Comparison of ENCODE assay signal across 14 cellular contexts in the genomic region with DNA sequence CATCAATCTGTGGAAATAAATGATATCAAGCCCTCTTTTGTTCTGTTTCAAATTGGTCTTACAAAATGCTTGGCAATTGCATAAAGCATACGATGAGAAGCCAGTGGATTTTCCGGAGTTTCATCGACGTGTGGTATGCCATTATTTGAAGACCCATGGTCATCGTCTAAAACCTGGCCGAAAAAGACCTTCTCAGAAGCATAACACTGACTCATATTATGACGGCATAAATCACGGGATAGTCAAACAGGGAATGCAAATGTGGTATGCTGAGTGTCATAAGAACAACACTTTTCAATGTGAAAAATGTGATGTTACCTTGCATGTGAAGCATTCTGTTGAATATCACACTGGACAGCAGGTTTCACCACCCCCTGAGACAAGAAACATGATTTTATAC.
"Had no signal": no experiment of that assay in that cellular context is flagged by ENCODE, and none has a peak within 500 bp of the region (broad histone marks: within the 10 kb centered on the region; RNA-seq: fewer than 3 reads in every experiment).

No MANE protein-coding gene starts in this region.

- H3K4me1 ChIP-seq: heart left ventricle, pancreas, stomach had no signal

- H3K27me3 ChIP-seq: heart left ventricle, pancreas, stomach had no signal

- DNase-seq: effector memory CD4-positive, alpha-beta T cell; foreskin melanocyte; heart left ventricle; hippocampal formation; mesendoderm; naive B cell; occipital lobe; pancreas; right cardiac atrium; small intestine; stimulated activated CD4-positive, alpha-beta T cell treated with anti-CD3 and anti-CD28 coated beads, Interleukin-12 subunit alpha, Interleukin-12 subunit beta, amount 100 ng/mL, for 4 hours; stimulated activated naive CD4-positive, alpha-beta T cell; stomach; trophoblast cell had no signal

- H3K9me3 ChIP-seq: pancreas, stomach had no signal

- H3K27ac ChIP-seq: heart left ventricle, pancreas, stomach had no signal

- H3K4me3 ChIP-seq: heart left ventricle, pancreas, stomach had no signal

- H3K36me3 ChIP-seq: heart left ventricle, pancreas, stomach had no signal
